36 cellular contexts compared by ENCODE assay signal in genomic region chr2:184057910-184058309, GRCh38.
"Had no signal": no experiment of that assay in that cellular context is flagged by ENCODE, and none has a peak within 500 bp of the region (broad histone marks: within the 10 kb centered on the region; RNA-seq: fewer than 3 reads in every experiment).

No MANE protein-coding gene starts in this region.

- H3K9me3 Mint-ChIP-seq: activated naive CD4-positive, alpha-beta T cell treated with anti-CD3 and anti-CD28 coated beads, Interleukin-2, amount 50 U/mL, for 24 hours; activated naive CD8-positive, alpha-beta T cell treated with anti-CD3 and anti-CD28 coated beads, Interleukin-2, amount 10 ng/mL, durations not matched to agents 7 days and 5 days; activated T-helper 2 cell treated with anti-CD3 and anti-CD28 coated beads, Interferon-gamma antibody, Interleukin-2, Interleukin-4, amounts not matched to agents 10 μg/mL and 5 μg/mL and 100 μg/mL, durations not matched to agents 14 hours and 24 hours and 36 hours; T-helper 2 cell treated with Interferon-gamma antibody and Interleukin-4, amounts not matched to agents 5 μg/mL and 100 μg/mL, for 36 hours had no signal

- H3K27me3 Mint-ChIP-seq: activated B cell treated with CpG ODN at 0.5 μM for 24 hours; activated CD4-positive, alpha-beta memory T cell treated with anti-CD3 and anti-CD28 coated beads for 36 hours; activated CD4-positive, alpha-beta T cell treated with anti-CD3 and anti-CD28 coated beads, Interleukin-2, amount 10 ng/mL, durations not matched to agents 24 days and 14 days; activated CD8-positive, alpha-beta T cell treated with anti-CD3 and anti-CD28 coated beads for 36 hours; activated naive CD4-positive, alpha-beta T cell treated with anti-CD3 and anti-CD28 coated beads, Interleukin-2, amount 10 ng/mL, durations not matched to agents 7 days and 5 days; activated naive CD4-positive, alpha-beta T cell treated with anti-CD3 and anti-CD28 coated beads, Interleukin-2, amount 50 U/mL, for 24 hours; activated naive CD8-positive, alpha-beta T cell; activated naive CD8-positive, alpha-beta T cell treated with anti-CD3 and anti-CD28 coated beads, Interleukin-2, amount 10 ng/mL, durations not matched to agents 7 days and 5 days; activated naive CD8-positive, alpha-beta T cell treated with anti-CD3 and anti-CD28 coated beads, Interleukin-2, amount 50 U/mL, for 24 hours; central memory CD8-positive, alpha-beta T cell had no signal

- H3K9me3 ChIP-seq: ascending aorta had no signal

- H3K27me3 ChIP-seq: ascending aorta, cardiac muscle cell had no signal

- H3K36me3 ChIP-seq: ascending aorta, cardiac muscle cell had no signal

- H3K4me3 Mint-ChIP-seq: activated B cell treated with CpG ODN at 0.5 μM for 24 hours; activated CD4-positive, alpha-beta memory T cell treated with anti-CD3 and anti-CD28 coated beads for 36 hours; activated CD4-positive, alpha-beta T cell treated with anti-CD3 and anti-CD28 coated beads, Interleukin-2, amount 10 ng/mL, durations not matched to agents 24 days and 14 days; activated CD8-positive, alpha-beta T cell treated with anti-CD3 and anti-CD28 coated beads for 36 hours; activated naive CD4-positive, alpha-beta T cell treated with anti-CD3 and anti-CD28 coated beads, Interleukin-2, amount 10 ng/mL, durations not matched to agents 7 days and 5 days; activated naive CD4-positive, alpha-beta T cell treated with anti-CD3 and anti-CD28 coated beads, Interleukin-2, amount 50 U/mL, for 24 hours; activated naive CD8-positive, alpha-beta T cell; activated naive CD8-positive, alpha-beta T cell treated with anti-CD3 and anti-CD28 coated beads, Interleukin-2, amount 10 ng/mL, durations not matched to agents 7 days and 5 days; activated naive CD8-positive, alpha-beta T cell treated with anti-CD3 and anti-CD28 coated beads, Interleukin-2, amount 50 U/mL, for 24 hours; brain; central memory CD8-positive, alpha-beta T cell; T-helper 1 cell treated with Interleukin-12 subunit alpha and Interleukin-12 subunit beta and Interleukin-4 antibody, amounts not matched to agents 30 μg/mL and 1 μg/mL, for 36 hours; T-helper 2 cell treated with Interferon-gamma antibody and Interleukin-4, amounts not matched to agents 5 μg/mL and 100 μg/mL, for 36 hours had no signal

- H3K36me3 Mint-ChIP-seq: activated CD4-positive, alpha-beta memory T cell treated with anti-CD3 and anti-CD28 coated beads for 36 hours; activated naive CD4-positive, alpha-beta T cell treated with anti-CD3 and anti-CD28 coated beads, Interleukin-2, amount 10 ng/mL, durations not matched to agents 7 days and 5 days; activated naive CD4-positive, alpha-beta T cell treated with anti-CD3 and anti-CD28 coated beads, Interleukin-2, amount 50 U/mL, for 24 hours; activated naive CD8-positive, alpha-beta T cell; activated naive CD8-positive, alpha-beta T cell treated with anti-CD3 and anti-CD28 coated beads, Interleukin-2, amount 10 ng/mL, durations not matched to agents 7 days and 5 days; brain had no signal

- DNase-seq: activated B cell treated with CpG ODN at 0.5 μM for 24 hours; activated CD4-positive, alpha-beta memory T cell treated with anti-CD3 and anti-CD28 coated beads for 36 hours; activated CD4-positive, alpha-beta T cell treated with anti-CD3 and anti-CD28 coated beads for 4 hours; activated CD4-positive, alpha-beta T cell treated with anti-CD3 and anti-CD28 coated beads, Interleukin-2, amount 10 ng/mL, durations not matched to agents 24 days and 14 days; activated CD4-positive, alpha-beta T cell treated with anti-CD3 and anti-CD28 coated beads, Interleukin-2, amount 50 U/mL, for 1 hour; activated CD4-positive, alpha-beta T cell treated with anti-CD3 and anti-CD28 coated beads, Interleukin-2, amount 50 U/mL, for 4 hours; activated CD4-positive, CD25-positive, alpha-beta regulatory T cell treated with anti-CD3 and anti-CD28 coated beads, Interleukin-2, amount 50 U/mL, for 72 hours; activated CD8-positive, alpha-beta memory T cell treated with anti-CD3 and anti-CD28 coated beads, Interleukin-2, amount 50 U/mL, for 4 hours; activated CD8-positive, alpha-beta T cell treated with anti-CD3 and anti-CD28 coated beads for 36 hours; activated effector memory CD4-positive, alpha-beta T cell treated with Interleukin-2 at 50 U/mL for 16 hours; activated gamma-delta T cell; activated naive CD4-positive, alpha-beta T cell treated with anti-CD3 and anti-CD28 coated beads, Interleukin-2, amount 10 ng/mL, durations not matched to agents 7 days and 5 days; activated naive CD4-positive, alpha-beta T cell treated with Interleukin-2 at 50 U/mL for 16 hours; activated naive CD8-positive, alpha-beta T cell treated with anti-CD3 and anti-CD28 coated beads, Interleukin-2, amount 10 ng/mL, durations not matched to agents 7 days and 5 days; activated naive CD8-positive, alpha-beta T cell treated with anti-CD3 and anti-CD28 coated beads, Interleukin-2, amount 50 U/mL, for 24 hours; activated T-cell treated with anti-CD3 and anti-CD28 coated beads for 4 hours; activated T-cell treated with anti-CD3 and anti-CD28 coated beads, Interleukin-2, amount 50 U/mL, for 1 hour; activated T-cell treated with anti-CD3 and anti-CD28 coated beads, Interleukin-2, amount 50 U/mL, for 48 hours; amygdala; anterior cingulate cortex; caudate nucleus; cerebellar nuclear complex; T-helper 2 cell; T-helper 9 cell had no signal

- H3K4me1 Mint-ChIP-seq: activated B cell treated with CpG ODN at 0.5 μM for 24 hours; activated CD4-positive, alpha-beta T cell treated with anti-CD3 and anti-CD28 coated beads, Interleukin-2, amount 10 ng/mL, durations not matched to agents 24 days and 14 days; activated naive CD4-positive, alpha-beta T cell treated with anti-CD3 and anti-CD28 coated beads, Interleukin-2, amount 10 ng/mL, durations not matched to agents 7 days and 5 days; activated naive CD4-positive, alpha-beta T cell treated with anti-CD3 and anti-CD28 coated beads, Interleukin-2, amount 50 U/mL, for 24 hours; activated naive CD8-positive, alpha-beta T cell treated with anti-CD3 and anti-CD28 coated beads, Interleukin-2, amount 10 ng/mL, durations not matched to agents 7 days and 5 days; activated naive CD8-positive, alpha-beta T cell treated with anti-CD3 and anti-CD28 coated beads, Interleukin-2, amount 50 U/mL, for 24 hours; brain; central memory CD8-positive, alpha-beta T cell had no signal

- ATAC-seq: activated CD8-positive, alpha-beta T cell treated with anti-CD3 and anti-CD28 coated beads for 36 hours; activated naive CD8-positive, alpha-beta T cell treated with anti-CD3 and anti-CD28 coated beads, Interleukin-2, amount 50 U/mL, for 24 hours had no signal

- FAIRE-seq: bronchial epithelial cell, TTC549 had no signal

- H3K27ac ChIP-seq: ascending aorta, cardiac muscle cell, VCaP had no signal

- H3K4me3 ChIP-seq: ascending aorta, cardiac muscle cell had no signal

- H3K27ac Mint-ChIP-seq: activated B cell treated with CpG ODN at 0.5 μM for 24 hours; activated CD4-positive, alpha-beta memory T cell treated with anti-CD3 and anti-CD28 coated beads for 36 hours; activated CD4-positive, alpha-beta T cell treated with anti-CD3 and anti-CD28 coated beads, Interleukin-2, amount 10 ng/mL, durations not matched to agents 24 days and 14 days; activated CD8-positive, alpha-beta T cell treated with anti-CD3 and anti-CD28 coated beads for 36 hours; activated naive CD4-positive, alpha-beta T cell treated with anti-CD3 and anti-CD28 coated beads, Interleukin-2, amount 10 ng/mL, durations not matched to agents 7 days and 5 days; activated naive CD4-positive, alpha-beta T cell treated with anti-CD3 and anti-CD28 coated beads, Interleukin-2, amount 50 U/mL, for 24 hours; activated naive CD8-positive, alpha-beta T cell; activated naive CD8-positive, alpha-beta T cell treated with anti-CD3 and anti-CD28 coated beads, Interleukin-2, amount 10 ng/mL, durations not matched to agents 7 days and 5 days; activated naive CD8-positive, alpha-beta T cell treated with anti-CD3 and anti-CD28 coated beads, Interleukin-2, amount 50 U/mL, for 24 hours; activated T-helper 2 cell treated with anti-CD3 and anti-CD28 coated beads, Interferon-gamma antibody, Interleukin-2, Interleukin-4, amounts not matched to agents 10 μg/mL and 5 μg/mL and 100 μg/mL, durations not matched to agents 14 hours and 24 hours and 36 hours; brain; T-helper 1 cell treated with Interleukin-12 subunit alpha and Interleukin-12 subunit beta and Interleukin-4 antibody, amounts not matched to agents 30 μg/mL and 1 μg/mL, for 36 hours; T-helper 2 cell treated with Interferon-gamma antibody and Interleukin-4, amounts not matched to agents 5 μg/mL and 100 μg/mL, for 36 hours had no signal

- H3K4me1 ChIP-seq: ascending aorta had no signal
